In the genomic region with DNA sequence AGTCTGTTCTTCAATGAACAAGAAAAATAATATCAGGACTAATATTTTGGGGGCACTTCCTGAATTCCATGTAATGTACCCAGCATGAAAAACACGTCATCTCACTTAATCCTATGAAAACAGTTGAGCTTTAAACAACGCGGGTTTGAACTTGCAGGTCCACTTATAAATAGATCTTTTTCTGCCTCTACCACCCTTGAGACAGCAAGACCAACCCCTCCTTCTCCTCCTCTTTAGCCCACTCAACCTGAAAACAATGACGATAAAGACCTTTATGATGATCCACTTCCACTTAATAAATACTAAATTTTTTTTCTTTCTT, we compare ENCODE assay signal across 1 cellular context.
TF ChIP-seq lines count a peak whose summit lies in the region.

No MANE protein-coding gene starts in this region.

TF ChIP-seq in IMR-90, 13 proteins besides CTCF, POLR2A, EP300 and RAD21 (continued from another document):
- no peak for TF ChIP-seq USF2 (IDR thresholded peaks at IDR 0.05; ENCODE audit: low read depth, low read length)
